2 cellular contexts compared by ENCODE assay signal in genomic region chr17:44086364-44087311, GRCh38.
TF ChIP-seq lines count a peak whose summit lies in the region.

No MANE protein-coding gene starts in this region.

TF ChIP-seq in K562, 482 proteins besides CTCF, POLR2A, EP300 and RAD21 (continued from another document and continues in another):
- TF ChIP-seq, protein P1, sequence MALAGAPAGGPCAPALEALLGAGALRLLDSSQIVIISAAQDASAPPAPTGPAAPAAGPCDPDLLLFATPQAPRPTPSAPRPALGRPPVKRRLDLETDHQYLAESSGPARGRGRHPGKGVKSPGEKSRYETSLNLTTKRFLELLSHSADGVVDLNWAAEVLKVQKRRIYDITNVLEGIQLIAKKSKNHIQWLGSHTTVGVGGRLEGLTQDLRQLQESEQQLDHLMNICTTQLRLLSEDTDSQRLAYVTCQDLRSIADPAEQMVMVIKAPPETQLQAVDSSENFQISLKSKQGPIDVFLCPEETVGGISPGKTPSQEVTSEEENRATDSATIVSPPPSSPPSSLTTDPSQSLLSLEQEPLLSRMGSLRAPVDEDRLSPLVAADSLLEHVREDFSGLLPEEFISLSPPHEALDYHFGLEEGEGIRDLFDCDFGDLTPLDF (CRISPR knock-in tag; IDR thresholded peaks at IDR 0.05), result no peak
- TF ChIP-seq HNRNPL (IDR thresholded peaks at IDR 0.05; ENCODE audit: low read depth, low read length) (no peak), SRSF1 (IDR thresholded peaks at IDR 0.05; ENCODE audit: low read depth, low read length) (no peak), BCLAF1 (IDR thresholded peaks at IDR 0.05; ENCODE audit: borderline replicate concordance in 1 of 2, control insufficient read depth in 1 of 2, low read depth in 2 of 2, low read length in 1 of 2) (no peak), AFF1 (IDR thresholded peaks at IDR 0.05; ENCODE audit: low read depth in 1 of 2, partially characterized antibody in 2 of 2) (no peak), KLF13 (tag; IDR thresholded peaks at IDR 0.05; ENCODE audit: borderline replicate concordance, low read depth) (no peak), TFAP4 (CRISPR knock-in tag; IDR thresholded peaks at IDR 0.05; ENCODE audit: borderline replicate concordance) (peak; percentile 50; the same call in 1 of the 2 replicates), RHOXF2B (CRISPR knock-in tag; conservative IDR thresholded peaks at IDR 0.05) (no peak)
- TF ChIP-seq, protein P2, sequence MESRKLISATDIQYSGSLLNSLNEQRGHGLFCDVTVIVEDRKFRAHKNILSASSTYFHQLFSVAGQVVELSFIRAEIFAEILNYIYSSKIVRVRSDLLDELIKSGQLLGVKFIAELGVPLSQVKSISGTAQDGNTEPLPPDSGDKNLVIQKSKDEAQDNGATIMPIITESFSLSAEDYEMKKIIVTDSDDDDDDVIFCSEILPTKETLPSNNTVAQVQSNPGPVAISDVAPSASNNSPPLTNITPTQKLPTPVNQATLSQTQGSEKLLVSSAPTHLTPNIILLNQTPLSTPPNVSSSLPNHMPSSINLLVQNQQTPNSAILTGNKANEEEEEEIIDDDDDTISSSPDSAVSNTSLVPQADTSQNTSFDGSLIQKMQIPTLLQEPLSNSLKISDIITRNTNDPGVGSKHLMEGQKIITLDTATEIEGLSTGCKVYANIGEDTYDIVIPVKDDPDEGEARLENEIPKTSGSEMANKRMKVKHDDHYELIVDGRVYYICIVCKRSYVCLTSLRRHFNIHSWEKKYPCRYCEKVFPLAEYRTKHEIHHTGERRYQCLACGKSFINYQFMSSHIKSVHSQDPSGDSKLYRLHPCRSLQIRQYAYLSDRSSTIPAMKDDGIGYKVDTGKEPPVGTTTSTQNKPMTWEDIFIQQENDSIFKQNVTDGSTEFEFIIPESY (CRISPR knock-in tag; IDR thresholded peaks at IDR 0.05), result no peak
- TF ChIP-seq, protein P3, sequence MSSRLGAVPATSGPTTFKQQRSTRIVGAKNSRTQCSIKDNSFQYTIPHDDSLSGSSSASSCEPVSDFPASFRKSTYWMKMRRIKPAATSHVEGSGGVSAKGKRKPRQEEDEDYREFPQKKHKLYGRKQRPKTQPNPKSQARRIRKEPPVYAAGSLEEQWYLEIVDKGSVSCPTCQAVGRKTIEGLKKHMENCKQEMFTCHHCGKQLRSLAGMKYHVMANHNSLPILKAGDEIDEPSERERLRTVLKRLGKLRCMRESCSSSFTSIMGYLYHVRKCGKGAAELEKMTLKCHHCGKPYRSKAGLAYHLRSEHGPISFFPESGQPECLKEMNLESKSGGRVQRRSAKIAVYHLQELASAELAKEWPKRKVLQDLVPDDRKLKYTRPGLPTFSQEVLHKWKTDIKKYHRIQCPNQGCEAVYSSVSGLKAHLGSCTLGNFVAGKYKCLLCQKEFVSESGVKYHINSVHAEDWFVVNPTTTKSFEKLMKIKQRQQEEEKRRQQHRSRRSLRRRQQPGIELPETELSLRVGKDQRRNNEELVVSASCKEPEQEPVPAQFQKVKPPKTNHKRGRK (tag; IDR thresholded peaks at IDR 0.05), result no peak

TF ChIP-seq in HepG2, 621 proteins besides CTCF, POLR2A, EP300 and RAD21 (continued from another document and continues in another):
- TF ChIP-seq, protein P4, sequence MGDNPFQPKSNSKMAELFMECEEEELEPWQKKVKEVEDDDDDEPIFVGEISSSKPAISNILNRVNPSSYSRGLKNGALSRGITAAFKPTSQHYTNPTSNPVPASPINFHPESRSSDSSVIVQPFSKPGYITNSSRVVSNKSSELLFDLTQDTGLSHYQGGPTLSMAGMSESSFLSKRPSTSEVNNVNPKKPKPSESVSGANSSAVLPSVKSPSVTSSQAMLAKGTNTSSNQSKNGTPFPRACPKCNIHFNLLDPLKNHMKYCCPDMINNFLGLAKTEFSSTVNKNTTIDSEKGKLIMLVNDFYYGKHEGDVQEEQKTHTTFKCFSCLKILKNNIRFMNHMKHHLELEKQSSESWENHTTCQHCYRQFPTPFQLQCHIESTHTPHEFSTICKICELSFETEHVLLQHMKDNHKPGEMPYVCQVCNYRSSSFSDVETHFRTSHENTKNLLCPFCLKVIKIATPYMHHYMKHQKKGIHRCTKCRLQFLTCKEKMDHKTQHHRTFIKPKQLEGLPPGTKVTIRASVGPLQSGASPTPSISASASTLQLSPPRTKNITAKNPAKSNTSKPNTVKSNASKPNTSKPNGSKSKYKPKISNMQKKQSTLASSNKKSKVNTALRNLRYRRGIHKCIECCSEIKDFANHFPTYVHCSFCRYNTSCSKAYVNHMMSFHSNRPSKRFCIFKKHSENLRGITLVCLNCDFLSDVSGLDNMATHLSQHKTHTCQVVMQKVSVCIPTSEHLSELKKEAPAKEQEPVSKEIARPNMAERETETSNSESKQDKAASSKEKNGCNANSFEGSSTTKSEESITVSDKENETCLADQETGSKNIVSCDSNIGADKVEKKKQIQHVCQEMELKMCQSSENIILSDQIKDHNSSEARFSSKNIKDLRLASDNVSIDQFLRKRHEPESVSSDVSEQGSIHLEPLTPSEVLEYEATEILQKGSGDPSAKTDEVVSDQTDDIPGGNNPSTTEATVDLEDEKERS (CRISPR knock-in tag; IDR thresholded peaks at IDR 0.05), result no peak
- no peak for TF ChIP-seq ZNF20 (CRISPR knock-in tag; IDR thresholded peaks at IDR 0.05)
- TF ChIP-seq ZBTB25 (CRISPR knock-in tag; IDR thresholded peaks at IDR 0.05), result no peak
- no peak for TF ChIP-seq ATF1 (CRISPR knock-in tag; IDR thresholded peaks at IDR 0.05)
- no peak for TF ChIP-seq ZNF180 (CRISPR knock-in tag; IDR thresholded peaks at IDR 0.05; ENCODE audit: borderline replicate concordance, low read depth)
- no peak for TF ChIP-seq MATR3 (CRISPR knock-in tag; IDR thresholded peaks at IDR 0.05)
- no peak for TF ChIP-seq ZNF138 (CRISPR knock-in tag; IDR thresholded peaks at IDR 0.05; ENCODE audit: low read depth)
- TF ChIP-seq, protein P5, sequence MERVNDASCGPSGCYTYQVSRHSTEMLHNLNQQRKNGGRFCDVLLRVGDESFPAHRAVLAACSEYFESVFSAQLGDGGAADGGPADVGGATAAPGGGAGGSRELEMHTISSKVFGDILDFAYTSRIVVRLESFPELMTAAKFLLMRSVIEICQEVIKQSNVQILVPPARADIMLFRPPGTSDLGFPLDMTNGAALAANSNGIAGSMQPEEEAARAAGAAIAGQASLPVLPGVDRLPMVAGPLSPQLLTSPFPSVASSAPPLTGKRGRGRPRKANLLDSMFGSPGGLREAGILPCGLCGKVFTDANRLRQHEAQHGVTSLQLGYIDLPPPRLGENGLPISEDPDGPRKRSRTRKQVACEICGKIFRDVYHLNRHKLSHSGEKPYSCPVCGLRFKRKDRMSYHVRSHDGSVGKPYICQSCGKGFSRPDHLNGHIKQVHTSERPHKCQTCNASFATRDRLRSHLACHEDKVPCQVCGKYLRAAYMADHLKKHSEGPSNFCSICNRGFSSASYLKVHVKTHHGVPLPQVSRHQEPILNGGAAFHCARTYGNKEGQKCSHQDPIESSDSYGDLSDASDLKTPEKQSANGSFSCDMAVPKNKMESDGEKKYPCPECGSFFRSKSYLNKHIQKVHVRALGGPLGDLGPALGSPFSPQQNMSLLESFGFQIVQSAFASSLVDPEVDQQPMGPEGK (CRISPR knock-in tag; IDR thresholded peaks at IDR 0.05), result peak; percentile 76
- no peak for TF ChIP-seq ZNF282 (IDR thresholded peaks at IDR 0.05; ENCODE audit: partially characterized antibody)
- TF ChIP-seq FOXP1 (IDR thresholded peaks at IDR 0.05), result no peak
- TF ChIP-seq FOXP1 (CRISPR knock-in tag; IDR thresholded peaks at IDR 0.05), result peak; percentile 51; the same call in 1 of the 2 replicates
- TF ChIP-seq ZNF652 (CRISPR knock-in tag; IDR thresholded peaks at IDR 0.05; ENCODE audit: borderline replicate concordance, low read depth), result no peak
- no peak for TF ChIP-seq ZNF607 (CRISPR knock-in tag; IDR thresholded peaks at IDR 0.05; ENCODE audit: borderline replicate concordance)
- TF ChIP-seq SRSF9 (IDR thresholded peaks at IDR 0.05; ENCODE audit: borderline replicate concordance, insufficient read depth, low read depth, low read length, poor library complexity, severe bottlenecking), result no peak
- TF ChIP-seq, protein P6, sequence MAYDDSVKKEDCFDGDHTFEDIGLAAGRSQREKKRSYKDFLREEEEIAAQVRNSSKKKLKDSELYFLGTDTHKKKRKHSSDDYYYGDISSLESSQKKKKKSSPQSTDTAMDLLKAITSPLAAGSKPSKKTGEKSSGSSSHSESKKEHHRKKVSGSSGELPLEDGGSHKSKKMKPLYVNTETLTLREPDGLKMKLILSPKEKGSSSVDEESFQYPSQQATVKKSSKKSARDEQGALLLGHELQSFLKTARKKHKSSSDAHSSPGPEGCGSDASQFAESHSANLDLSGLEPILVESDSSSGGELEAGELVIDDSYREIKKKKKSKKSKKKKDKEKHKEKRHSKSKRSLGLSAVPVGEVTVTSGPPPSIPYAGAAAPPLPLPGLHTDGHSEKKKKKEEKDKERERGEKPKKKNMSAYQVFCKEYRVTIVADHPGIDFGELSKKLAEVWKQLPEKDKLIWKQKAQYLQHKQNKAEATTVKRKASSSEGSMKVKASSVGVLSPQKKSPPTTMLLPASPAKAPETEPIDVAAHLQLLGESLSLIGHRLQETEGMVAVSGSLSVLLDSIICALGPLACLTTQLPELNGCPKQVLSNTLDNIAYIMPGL (CRISPR knock-in tag; IDR thresholded peaks at IDR 0.05; ENCODE audit: borderline replicate concordance in 1 of 2, low read depth in 1 of 2), result no peak
- no peak for TF ChIP-seq MED8 (CRISPR knock-in tag; IDR thresholded peaks at IDR 0.05; ENCODE audit: insufficient replicate concordance)
- no peak for TF ChIP-seq HES4 (CRISPR knock-in tag; IDR thresholded peaks at IDR 0.05; ENCODE audit: borderline replicate concordance)
- TF ChIP-seq ZFP1 (CRISPR knock-in tag; IDR thresholded peaks at IDR 0.05), result no peak
- peak; percentile 43; the same call in 1 of the 2 replicates for TF ChIP-seq ZNF205 (CRISPR knock-in tag; IDR thresholded peaks at IDR 0.05)
- no peak for TF ChIP-seq NONO (IDR thresholded peaks at IDR 0.05)
- TF ChIP-seq NONO (CRISPR knock-in tag; conservative IDR thresholded peaks at IDR 0.05), result no peak
- peak; percentile 62; the same call in 1 of the 2 replicates for TF ChIP-seq ATF3 (CRISPR knock-in tag; IDR thresholded peaks at IDR 0.05)
- no peak for TF ChIP-seq ZSCAN22 (CRISPR knock-in tag; IDR thresholded peaks at IDR 0.05)
- no peak for TF ChIP-seq ZC3H13 (CRISPR knock-in tag; IDR thresholded peaks at IDR 0.05)
- no peak for TF ChIP-seq ZNF296 (CRISPR knock-in tag; conservative IDR thresholded peaks at IDR 0.05)
- no peak for TF ChIP-seq POGZ (CRISPR knock-in tag; IDR thresholded peaks at IDR 0.05)
- no peak for TF ChIP-seq STAT5B (CRISPR knock-in tag; IDR thresholded peaks at IDR 0.05)
- no peak for TF ChIP-seq CCDC6 (CRISPR knock-in tag; IDR thresholded peaks at IDR 0.05)
- TF ChIP-seq MAZ (IDR thresholded peaks at IDR 0.05; ENCODE audit: borderline replicate concordance, low read depth, low read length), result no peak
- no peak for TF ChIP-seq MAZ (CRISPR knock-in tag; IDR thresholded peaks at IDR 0.05; ENCODE audit: low read depth)
- TF ChIP-seq, protein P7, sequence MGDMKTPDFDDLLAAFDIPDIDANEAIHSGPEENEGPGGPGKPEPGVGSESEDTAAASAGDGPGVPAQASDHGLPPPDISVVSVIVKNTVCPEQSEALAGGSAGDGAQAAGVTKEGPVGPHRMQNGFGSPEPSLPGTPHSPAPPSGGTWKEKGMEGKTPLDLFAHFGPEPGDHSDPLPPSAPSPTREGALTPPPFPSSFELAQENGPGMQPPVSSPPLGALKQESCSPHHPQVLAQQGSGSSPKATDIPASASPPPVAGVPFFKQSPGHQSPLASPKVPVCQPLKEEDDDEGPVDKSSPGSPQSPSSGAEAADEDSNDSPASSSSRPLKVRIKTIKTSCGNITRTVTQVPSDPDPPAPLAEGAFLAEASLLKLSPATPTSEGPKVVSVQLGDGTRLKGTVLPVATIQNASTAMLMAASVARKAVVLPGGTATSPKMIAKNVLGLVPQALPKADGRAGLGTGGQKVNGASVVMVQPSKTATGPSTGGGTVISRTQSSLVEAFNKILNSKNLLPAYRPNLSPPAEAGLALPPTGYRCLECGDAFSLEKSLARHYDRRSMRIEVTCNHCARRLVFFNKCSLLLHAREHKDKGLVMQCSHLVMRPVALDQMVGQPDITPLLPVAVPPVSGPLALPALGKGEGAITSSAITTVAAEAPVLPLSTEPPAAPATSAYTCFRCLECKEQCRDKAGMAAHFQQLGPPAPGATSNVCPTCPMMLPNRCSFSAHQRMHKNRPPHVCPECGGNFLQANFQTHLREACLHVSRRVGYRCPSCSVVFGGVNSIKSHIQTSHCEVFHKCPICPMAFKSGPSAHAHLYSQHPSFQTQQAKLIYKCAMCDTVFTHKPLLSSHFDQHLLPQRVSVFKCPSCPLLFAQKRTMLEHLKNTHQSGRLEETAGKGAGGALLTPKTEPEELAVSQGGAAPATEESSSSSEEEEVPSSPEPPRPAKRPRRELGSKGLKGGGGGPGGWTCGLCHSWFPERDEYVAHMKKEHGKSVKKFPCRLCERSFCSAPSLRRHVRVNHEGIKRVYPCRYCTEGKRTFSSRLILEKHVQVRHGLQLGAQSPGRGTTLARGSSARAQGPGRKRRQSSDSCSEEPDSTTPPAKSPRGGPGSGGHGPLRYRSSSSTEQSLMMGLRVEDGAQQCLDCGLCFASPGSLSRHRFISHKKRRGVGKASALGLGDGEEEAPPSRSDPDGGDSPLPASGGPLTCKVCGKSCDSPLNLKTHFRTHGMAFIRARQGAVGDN (CRISPR knock-in tag; IDR thresholded peaks at IDR 0.05), result peak; percentile 57
- TF ChIP-seq, protein P8, sequence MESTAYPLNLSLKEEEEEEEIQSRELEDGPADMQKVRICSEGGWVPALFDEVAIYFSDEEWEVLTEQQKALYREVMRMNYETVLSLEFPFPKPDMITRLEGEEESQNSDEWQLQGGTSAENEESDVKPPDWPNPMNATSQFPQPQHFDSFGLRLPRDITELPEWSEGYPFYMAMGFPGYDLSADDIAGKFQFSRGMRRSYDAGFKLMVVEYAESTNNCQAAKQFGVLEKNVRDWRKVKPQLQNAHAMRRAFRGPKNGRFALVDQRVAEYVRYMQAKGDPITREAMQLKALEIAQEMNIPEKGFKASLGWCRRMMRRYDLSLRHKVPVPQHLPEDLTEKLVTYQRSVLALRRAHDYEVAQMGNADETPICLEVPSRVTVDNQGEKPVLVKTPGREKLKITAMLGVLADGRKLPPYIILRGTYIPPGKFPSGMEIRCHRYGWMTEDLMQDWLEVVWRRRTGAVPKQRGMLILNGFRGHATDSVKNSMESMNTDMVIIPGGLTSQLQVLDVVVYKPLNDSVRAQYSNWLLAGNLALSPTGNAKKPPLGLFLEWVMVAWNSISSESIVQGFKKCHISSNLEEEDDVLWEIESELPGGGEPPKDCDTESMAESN (CRISPR knock-in tag; conservative IDR thresholded peaks at IDR 0.05), result no peak
- TF ChIP-seq, protein P9, sequence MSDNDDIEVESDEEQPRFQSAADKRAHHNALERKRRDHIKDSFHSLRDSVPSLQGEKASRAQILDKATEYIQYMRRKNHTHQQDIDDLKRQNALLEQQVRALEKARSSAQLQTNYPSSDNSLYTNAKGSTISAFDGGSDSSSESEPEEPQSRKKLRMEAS (IDR thresholded peaks at IDR 0.05), result peak; percentile 24; the same call in 1 of the 2 replicates
- no peak; the same call in 1 of the 2 replicates for TF ChIP-seq ZNF891 (CRISPR knock-in tag; IDR thresholded peaks at IDR 0.05)
